In the genomic region with DNA sequence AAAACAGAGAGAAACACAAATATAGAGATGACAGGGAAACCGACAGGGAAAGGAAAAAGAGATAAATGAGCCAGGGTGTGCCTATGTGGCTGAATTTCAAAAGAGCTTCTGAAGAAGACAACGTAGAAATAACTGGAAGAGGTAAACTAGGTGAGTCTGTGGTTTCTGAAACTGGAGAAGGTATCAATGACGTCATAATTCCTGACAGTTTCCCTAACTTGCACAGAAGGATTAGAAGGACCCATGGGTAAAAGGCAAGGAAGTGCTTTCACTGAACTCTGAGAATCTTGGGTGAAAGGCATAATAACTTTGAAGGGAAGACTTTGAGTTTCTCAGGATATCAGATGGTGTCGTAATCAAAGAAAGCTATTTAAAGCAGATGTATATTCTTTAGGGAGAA, we compare ENCODE assay signal across 23 cellular contexts.
DNase-seq lines count a peak whose midpoint lies in the region; ATAC-seq, FAIRE-seq and TF ChIP-seq lines count a peak whose summit lies in the region.
"Had no signal": no experiment of that assay in that cellular context is flagged by ENCODE, and none has a peak within 500 bp of the region (broad histone marks: within the 10 kb centered on the region; RNA-seq: fewer than 3 reads in every experiment).

No MANE protein-coding gene starts in this region.

- TF ChIP-seq POLR2A in HepG2 (IDR thresholded peaks at IDR 0.05; ENCODE audit: insufficient read depth in 1 of 2, low read depth in 2 of 2, low read length in 2 of 2) (no peak), right lobe of liver (IDR thresholded peaks at IDR 0.05) (no peak)

- no peaks in the 10 kb centered on the region for H3K36me3 ChIP-seq in HepG2 (replicated peaks in 1 of 2; ENCODE audit: control insufficient read depth in 1 of 2, insufficient read depth in 2 of 2, low read length in 2 of 2)
- H3K36me3 ChIP-seq in right lobe of liver: no peaks in the 10 kb centered on the region
- H3K36me3 ChIP-seq in RWPE2 (ENCODE audit: low read depth): no peaks in the 10 kb centered on the region
- H3K36me3 ChIP-seq in bronchial epithelial cell (ENCODE audit: control insufficient read depth, insufficient read depth, low read length): no peaks in the 10 kb centered on the region
- no peaks in the 10 kb centered on the region for H3K36me3 ChIP-seq in effector memory CD4-positive, alpha-beta T cell (ENCODE audit: control insufficient read depth, insufficient read depth, low read length)
- H3K36me3 ChIP-seq: BE2C, Peyer's patch, SJSA1 had no signal

- H3K27ac ChIP-seq in HepG2 (ENCODE audit: extremely low read length, insufficient read depth, low read length): no peak overlapping the region
- H3K27ac ChIP-seq in right lobe of liver: no peak overlapping the region
- no peak overlapping the region for H3K27ac ChIP-seq in RWPE2 (ENCODE audit: poor library complexity, severe bottlenecking)
- no peak overlapping the region for H3K27ac ChIP-seq in effector memory CD4-positive, alpha-beta T cell (ENCODE audit: insufficient read depth, low read length, poor library complexity, severe bottlenecking)
- H3K27ac ChIP-seq: A549, Peyer's patch, SJSA1 had no signal

- TF ChIP-seq RAD21 in HepG2 (CRISPR knock-in tag; IDR thresholded peaks at IDR 0.05): no peak

- H3K4me1 ChIP-seq in HepG2 (ENCODE audit: insufficient read depth, low read length) (peaks cover 15% of the 10 kb centered on the region), right lobe of liver (no peaks in the 10 kb centered on the region), RWPE2 (ENCODE audit: insufficient read depth, poor library complexity, severe bottlenecking) (no peaks in the 10 kb centered on the region)
- no peaks in the 10 kb centered on the region for H3K4me1 ChIP-seq in effector memory CD4-positive, alpha-beta T cell (ENCODE audit: control insufficient read depth, insufficient read depth, low read length, poor library complexity, severe bottlenecking)
- H3K4me1 ChIP-seq: A549, Peyer's patch, SJSA1 had no signal

- POLR2A ChIA-PET in HepG2 (lab: Yijun Ruan, JAX): no interaction called here

- H3K27me3 ChIP-seq in HepG2 (ENCODE audit: control insufficient read depth in 1 of 2, insufficient read depth in 2 of 2, low read length in 2 of 2) (no peaks in the 10 kb centered on the region), right lobe of liver (no peaks in the 10 kb centered on the region), RWPE2 (ENCODE audit: insufficient read depth, poor library complexity, severe bottlenecking) (no peaks in the 10 kb centered on the region), bronchial epithelial cell (ENCODE audit: control insufficient read depth, insufficient read depth, low read length) (no peaks in the 10 kb centered on the region)
- H3K27me3 ChIP-seq in effector memory CD4-positive, alpha-beta T cell (replicated peaks; ENCODE audit: control insufficient read depth, insufficient read depth, low read length, poor library complexity, severe bottlenecking): no peaks in the 10 kb centered on the region
- H3K27me3 ChIP-seq: BE2C, Peyer's patch, SJSA1 had no signal

- 50% methylated on average over 4 of the region's 4 CpGs for WGBS in HepG2 (ENCODE audit: low lambda C conversion rate)
- WGBS in right lobe of liver (ENCODE audit: insufficient coverage, low coverage, low lambda C conversion rate, missing lambda C conversion rate): 45% methylated on average over 4 of the region's 4 CpGs

- CTCF ChIA-PET in HepG2 (lab: Yijun Ruan, JAX; ENCODE audit: low intra/inter-chr PET ratio, low total read pairs): no interaction called here

- H2AFZ ChIP-seq in HepG2 (ENCODE audit: low read length): no peak overlapping the region

- TF ChIP-seq EP300 in HepG2 (IDR thresholded peaks at IDR 0.05; ENCODE audit: low read depth in 2 of 2, low read length in 2 of 2): no peak
- no peak for TF ChIP-seq EP300 in HepG2 (CRISPR knock-in tag; IDR thresholded peaks at IDR 0.05; ENCODE audit: borderline replicate concordance)

- H3K4me3 ChIP-seq in HepG2 (replicated peaks in 1 of 3; ENCODE audit: insufficient read depth in 1 of 3, low read depth in 2 of 3, low read length in 3 of 3) (no peak overlapping the region), right lobe of liver (no peak overlapping the region), RWPE2 (ENCODE audit: severe bottlenecking) (no peak overlapping the region), bronchial epithelial cell (ENCODE audit: low read depth, low read length) (no peak overlapping the region)
- no peak overlapping the region for H3K4me3 ChIP-seq in effector memory CD4-positive, alpha-beta T cell (ENCODE audit: insufficient read depth, low read depth, low read length, poor library complexity, severe bottlenecking)
- H3K4me3 ChIP-seq: A549, Peyer's patch, SJSA1 had no signal

- no peaks in the 10 kb centered on the region for H3K9me3 ChIP-seq in HepG2 (ENCODE audit: low read length)
- no peaks in the 10 kb centered on the region for H3K9me3 ChIP-seq in right lobe of liver
- no peaks in the 10 kb centered on the region for H3K9me3 ChIP-seq in RWPE2 (ENCODE audit: severe bottlenecking)
- no peaks in the 10 kb centered on the region for H3K9me3 ChIP-seq in effector memory CD4-positive, alpha-beta T cell (ENCODE audit: control insufficient read depth, low read length)
- H3K9me3 ChIP-seq: A549, BE2C, Peyer's patch, SJSA1 had no signal

- BruUV-seq in HepG2 (replicated peaks; lab: Mats Ljungman, UMichigan): no TSS peak

- no peaks in the 10 kb centered on the region for H4K20me1 ChIP-seq in HepG2 (ENCODE audit: insufficient read depth, low read length)

- no peak overlapping the region for H3K4me2 ChIP-seq in HepG2 (ENCODE audit: low read depth, low read length)
- H3K4me2 ChIP-seq: A549 had no signal

- intact Hi-C loops in HepG2 (cut with micrococcal nuclease; ENCODE audit: unreplicated experiment) (no loop called here), right lobe of liver (cut with DNase I) (no loop called here)

- no peak for DNase-seq in HepG2 (ENCODE audit: low spot score)
- no peak for DNase-seq in right lobe of liver
- no peak for DNase-seq in RWPE2 (ENCODE audit: low spot score)
- DNase-seq in bronchial epithelial cell (ENCODE audit: low read depth): peak; percentile 18
- DNase-seq in NCI-H2227 treated with DMSO at 0.1 percent for 48 hours (lab: John Stamatoyannopoulos, UW): no peak
- DNase-seq in iPS-NIHi7 (ENCODE audit: extremely low spot score): no peak
- DNase-seq in effector memory CD4-positive, alpha-beta T cell: no peak
- DNase-seq in NK-92 (lab: John Stamatoyannopoulos, UW; ENCODE audit: unreplicated experiment): no peak
- DNase-seq: BE2C; DND-41; H7; KG1; NCI-H1105; NCI-H146; NCI-H2081 treated with DMSO at 0.1 percent for 48 hours; NCI-H510A treated with DMSO at 0.1 percent for 48 hours; NCI-H748 treated with DMSO at 0.1 percent for 48 hours; NK-92 treated with Interleukin-12 subunit alpha and Interleukin-12 subunit beta, amount 100 ng/mL, for 24 hours; Peyer's patch had no signal

- no peak for FAIRE-seq in HepG2 (lab: Jason Lieb, UNC)
- FAIRE-seq in bronchial epithelial cell (lab: Jason Lieb, UNC): no peak
- FAIRE-seq: A549, GM12891 had no signal

- in situ Hi-C loops in HepG2 (cut with HindIII; ENCODE audit: extremely low pct_ligation_motif_present, low pct_unique_long_range_greater_than_20kb): no loop called here

- ATAC-seq in HepG2 (no peak), right lobe of liver (no peak), RWPE2 (ENCODE audit: low read depth) (0 out of 3 replicates have a peak, but pooled peaks have one; percentile 25)
- ATAC-seq: A549, Right ventricle myocardium inferior had no signal

- no peak for TF ChIP-seq CTCF in HepG2 (CRISPR knock-in tag; IDR thresholded peaks at IDR 0.05)
- TF ChIP-seq CTCF in right lobe of liver (IDR thresholded peaks at IDR 0.05): no peak
- TF ChIP-seq CTCF in RWPE2 (IDR thresholded peaks at IDR 0.05; ENCODE audit: poor library complexity, severe bottlenecking): no peak
- TF ChIP-seq CTCF in bronchial epithelial cell (IDR thresholded peaks at IDR 0.05; ENCODE audit: insufficient read depth, low read length, severe bottlenecking): no peak

- no peaks in the 10 kb centered on the region for H3K79me2 ChIP-seq in HepG2 (ENCODE audit: insufficient read depth, low read length)

- no peak overlapping the region for H3K9ac ChIP-seq in HepG2 (ENCODE audit: insufficient read depth, low read depth, low read length)

TF ChIP-seq in HepG2, 621 proteins besides CTCF, POLR2A, EP300 and RAD21:
- TF ChIP-seq ATF7 (IDR thresholded peaks at IDR 0.05): peak; percentile 98
- no peak for TF ChIP-seq ATF7 (CRISPR knock-in tag; IDR thresholded peaks at IDR 0.05)
- TF ChIP-seq ZNF563 (CRISPR knock-in tag; IDR thresholded peaks at IDR 0.05): no peak
- TF ChIP-seq CREB1 (IDR thresholded peaks at IDR 0.05): peak; percentile 93
- no peak for TF ChIP-seq CREB1 (CRISPR knock-in tag; IDR thresholded peaks at IDR 0.05)
- TF ChIP-seq ZNF670 (CRISPR knock-in tag; IDR thresholded peaks at IDR 0.05; ENCODE audit: borderline replicate concordance): no peak
